In the genomic region with DNA sequence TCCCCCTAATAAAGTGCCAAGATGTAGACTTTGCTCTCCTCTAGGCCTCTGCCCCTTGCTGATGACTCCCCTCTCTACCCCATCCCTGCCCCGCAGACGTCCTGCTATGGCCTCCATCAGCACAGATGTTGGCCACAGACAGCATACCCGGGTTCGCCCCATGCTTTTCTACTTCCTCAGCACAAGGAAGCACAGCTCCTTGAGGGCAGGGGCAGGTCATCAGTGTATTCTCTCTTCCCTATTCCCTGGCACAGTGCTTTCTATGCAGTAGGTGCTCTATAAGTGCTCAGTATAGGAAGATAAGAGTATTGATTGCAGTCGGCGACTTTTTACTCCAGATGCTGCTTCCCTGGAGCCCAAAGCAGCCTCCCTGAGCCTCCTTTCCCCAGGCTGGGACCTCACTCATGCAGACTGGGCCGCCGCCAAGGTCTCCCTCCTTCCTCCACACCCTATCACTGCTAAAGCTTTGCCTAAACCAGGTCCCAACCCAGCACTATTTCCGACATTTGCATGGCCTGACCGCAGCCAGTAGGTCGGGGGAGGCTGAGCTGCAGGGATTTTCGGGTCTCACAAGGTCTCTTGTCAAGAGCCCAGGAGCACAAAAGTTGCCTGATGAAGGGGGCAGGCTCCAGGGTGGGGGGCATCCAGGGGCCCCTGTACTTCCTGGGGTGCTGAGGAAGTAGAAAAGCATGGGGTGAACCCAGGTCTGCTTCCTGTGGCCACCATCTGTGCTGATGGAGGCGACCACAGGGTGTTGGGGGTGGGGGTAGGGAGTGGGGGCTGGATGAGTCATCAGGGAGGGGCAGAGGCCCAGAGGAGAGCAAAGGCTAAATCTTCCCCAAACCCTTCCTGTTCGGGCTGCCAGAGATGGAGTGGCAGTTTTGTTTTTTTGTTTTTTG, we compare ENCODE assay signal across 9 cellular contexts.
A peak's percentile ranks its signal among the peaks of the same experiment; 100 is the strongest.
DNase-seq lines count a peak whose midpoint lies in the region; ATAC-seq and TF ChIP-seq lines count a peak whose summit lies in the region.
"Had no signal": no experiment of that assay in that cellular context is flagged by ENCODE, and none has a peak within 500 bp of the region (broad histone marks: within the 10 kb centered on the region; RNA-seq: fewer than 3 reads in every experiment).

No MANE protein-coding gene starts in this region.

- CTCF ChIA-PET in HEK293T (lab: Yijun Ruan, JAX) = interaction anchor here (0.7 kb wide), 1 partner anchor 18 kb away, joined by 3 read pairs; no protein-coding TSS in a partner anchor

- ATAC-seq in GM18499 (IDR thresholded peaks at IDR 0.05; ENCODE audit: insufficient read depth, unreplicated experiment) = peak; percentile 60
- peak; percentile 65 for ATAC-seq in HG02610 (IDR thresholded peaks at IDR 0.05; ENCODE audit: unreplicated experiment)
- ATAC-seq: Panc1 had no signal

- DNase-seq in NAMALWA (ENCODE audit: low spot score) = peak; percentile 70
- DNase-seq in activated CD8-positive, alpha-beta memory T cell treated with anti-CD3 and anti-CD28 coated beads, Interleukin-2, amount 50 U/mL, for 24 hours (ENCODE audit: extremely low read depth) = peak; percentile 39
- peak; percentile 62 for DNase-seq in iPS-NIHi7 (ENCODE audit: extremely low spot score)
- peak; percentile 68 for DNase-seq in stimulated activated naive CD4-positive, alpha-beta T cell treated with Interleukin-2 at 50 U/mL for 16 hours (lab: John Stamatoyannopoulos, UW)
- DNase-seq in NCI-H1694 (lab: John Stamatoyannopoulos, UW) = no peak
- no peak for DNase-seq in HEK293T (ENCODE audit: extremely low spot score)

- POLR2A ChIA-PET in HEK293T (lab: Yijun Ruan, JAX) = no interaction called here

TF ChIP-seq in HEK293T, 16 proteins besides CTCF, POLR2A, EP300 and RAD21:
- TF ChIP-seq FOXA1 (IDR thresholded peaks at IDR 0.05) (no peak), LEF1 (IDR thresholded peaks at IDR 0.05; ENCODE audit: borderline replicate concordance) (no peak), NFRKB (IDR thresholded peaks at IDR 0.05) (no peak), ZNF384 (IDR thresholded peaks at IDR 0.05) (no peak), FOXK2 (IDR thresholded peaks at IDR 0.05) (no peak), HDGF (IDR thresholded peaks at IDR 0.05; ENCODE audit: borderline replicate concordance) (no peak), L3MBTL2 (conservative IDR thresholded peaks at IDR 0.05) (no peak), CTBP1 (IDR thresholded peaks at IDR 0.05; ENCODE audit: borderline replicate concordance) (no peak), ARNT (IDR thresholded peaks at IDR 0.05) (no peak), SUZ12 (IDR thresholded peaks at IDR 0.05) (no peak), TARDBP (IDR thresholded peaks at IDR 0.05) (no peak)

Comparison
In these comparisons a context has a peak if more than half of its experiments do, and no peak if none do; other contexts are left out.
1. DNase-seq: peak in NAMALWA (single experiment), activated CD8-positive, alpha-beta memory T cell treated with anti-CD3 and anti-CD28 coated beads, Interleukin-2, amount 50 U/mL, for 24 hours (single experiment), iPS-NIHi7 (single experiment) and stimulated activated naive CD4-positive, alpha-beta T cell treated with Interleukin-2 at 50 U/mL for 16 hours (single experiment); none in NCI-H1694 (single experiment) and HEK293T (single experiment).